ENCODE assay signal across 8 cellular contexts in the genomic region with DNA sequence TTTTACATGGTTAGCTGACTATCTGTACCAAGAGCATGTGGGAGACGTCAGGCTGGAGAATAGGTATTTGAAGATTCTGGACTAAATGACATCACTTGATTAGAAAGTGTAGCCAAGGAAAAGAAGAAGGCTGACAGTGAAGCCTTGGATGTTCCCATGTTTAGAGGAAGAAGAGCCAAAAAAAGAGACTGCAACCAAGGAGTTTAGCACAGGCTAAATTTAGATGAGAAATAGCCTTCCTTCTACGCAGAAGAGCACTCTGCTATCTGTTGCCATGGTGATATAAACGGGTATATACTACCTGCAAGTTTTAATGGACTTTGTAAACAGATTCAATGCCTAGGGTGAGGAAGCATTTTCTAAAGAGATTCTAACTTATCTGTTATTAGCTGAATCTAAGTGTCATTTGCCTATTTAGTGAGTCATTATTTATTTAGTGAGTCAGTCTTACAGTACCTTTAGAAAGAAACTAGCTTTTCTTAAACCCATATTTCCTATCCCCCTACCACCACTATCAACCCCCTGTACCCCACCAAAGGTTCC.
DNase-seq lines count a peak whose midpoint lies in the region; ATAC-seq, FAIRE-seq and TF ChIP-seq lines count a peak whose summit lies in the region.

No MANE protein-coding gene starts in this region.

- H3K9ac ChIP-seq in HUES6 (ENCODE audit: low read length) (no peak overlapping the region), astrocyte (ENCODE audit: low read length) (peak overlapping the region; percentile 61)

- no peak overlapping the region for H2AFZ ChIP-seq in astrocyte (ENCODE audit: low read depth, low read length)

- peak overlapping the region; percentile 49; the same call in 1 of the 2 replicates for H3K27ac ChIP-seq in HUES6 (ENCODE audit: low read depth, low read length)
- H3K27ac ChIP-seq in astrocyte (ENCODE audit: low read depth, low read length) = peak overlapping the region; percentile 84

- H3K4me3 ChIP-seq in HUES6 (ENCODE audit: low read depth, low read length) (no peak overlapping the region), astrocyte (ENCODE audit: insufficient read depth, low read depth, low read length) (peak overlapping the region; percentile 13)

- H3K4me1 ChIP-seq in HUES6 (ENCODE audit: control insufficient read depth, insufficient read depth, low read length) (peaks cover 79% of the 10 kb centered on the region), astrocyte (ENCODE audit: insufficient read depth, low read length) (peaks cover 56% of the 10 kb centered on the region)

- H3K27me3 Mint-ChIP-seq in astrocyte (ENCODE audit: low read depth, unreplicated experiment) = no peaks in the 10 kb centered on the region

- DNase-seq in ACHN (peak; percentile 77), astrocyte (ENCODE audit: low read depth) (peak; percentile 70), kidney glomerular epithelial cell (lab: John Stamatoyannopoulos, UW) (peak; percentile 89), T1000 (lab: John Stamatoyannopoulos, UW) (no peak)

- peaks cover 9% of the 10 kb centered on the region for H3K36me3 Mint-ChIP-seq in astrocyte (ENCODE audit: low read depth, unreplicated experiment)

- no peaks in the 10 kb centered on the region for H3K9me3 Mint-ChIP-seq in astrocyte (ENCODE audit: unreplicated experiment)

- no peaks in the 10 kb centered on the region for H3K27me3 ChIP-seq in HUES6 (ENCODE audit: control insufficient read depth, insufficient read depth, low read length)
- H3K27me3 ChIP-seq in astrocyte (ENCODE audit: insufficient read depth, low read length) = no peaks in the 10 kb centered on the region

- peak; percentile 32 for FAIRE-seq in astrocyte (lab: Jason Lieb, UNC)

- peak overlapping the region; percentile 92 for H3K27ac Mint-ChIP-seq in astrocyte (ENCODE audit: unreplicated experiment)

- H3K4me3 Mint-ChIP-seq in astrocyte (ENCODE audit: unreplicated experiment) = peak overlapping the region; percentile 58

- H3K9me3 ChIP-seq in HUES6 (ENCODE audit: control insufficient read depth, insufficient read depth, low read depth, low read length) = no peaks in the 10 kb centered on the region
- H3K9me3 ChIP-seq in astrocyte (ENCODE audit: insufficient read depth, low read depth, low read length) = no peaks in the 10 kb centered on the region

- ATAC-seq in HG03175 (IDR thresholded peaks at IDR 0.05; ENCODE audit: unreplicated experiment) (no peak), GM21825 (IDR thresholded peaks at IDR 0.05; ENCODE audit: unreplicated experiment) (no peak), GM18873 (IDR thresholded peaks at IDR 0.05; ENCODE audit: low FRiP score, unreplicated experiment) (no peak)

- peaks cover 85% of the 10 kb centered on the region for H3K79me2 ChIP-seq in astrocyte (ENCODE audit: insufficient read depth, low read length)

- H3K4me2 ChIP-seq in astrocyte (ENCODE audit: low read length) = peak overlapping the region; percentile 69

- no peak for TF ChIP-seq CTCF in astrocyte (IDR thresholded peaks at IDR 0.05; ENCODE audit: insufficient read depth, low read depth, low read length)

- H4K20me1 ChIP-seq in astrocyte (ENCODE audit: insufficient read depth, low read length) = peaks cover 9% of the 10 kb centered on the region

- in situ Hi-C loops in ACHN (cut with HindIII; ENCODE audit: low pct_ligation_motif_present, low pct_unique_long_range_greater_than_20kb, low sequenced_read_pairs) = no loop called here

- H3K4me1 Mint-ChIP-seq in astrocyte (ENCODE audit: low read depth, unreplicated experiment) = peaks cover 55% of the 10 kb centered on the region

- no peaks in the 10 kb centered on the region; the same call in 1 of the 2 replicates for H3K36me3 ChIP-seq in HUES6 (ENCODE audit: control insufficient read depth, insufficient read depth, low read length)
- peaks cover 10% of the 10 kb centered on the region for H3K36me3 ChIP-seq in astrocyte (ENCODE audit: insufficient read depth, low read length)
